1 cellular context compared by ENCODE assay signal in genomic region chr1:212482006-212482351, GRCh38.
TF ChIP-seq lines count a peak whose summit lies in the region.

No MANE protein-coding gene starts in this region.

TF ChIP-seq in IMR-90, 13 proteins besides CTCF, POLR2A, EP300 and RAD21 (continued from another document):
- TF ChIP-seq ELK1 (IDR thresholded peaks at IDR 0.05; ENCODE audit: borderline replicate concordance, low read depth, low read length), result no peak
- no peak for TF ChIP-seq MXI1 (IDR thresholded peaks at IDR 0.05; ENCODE audit: borderline replicate concordance, low read depth, low read length)
- TF ChIP-seq, protein P1, sequence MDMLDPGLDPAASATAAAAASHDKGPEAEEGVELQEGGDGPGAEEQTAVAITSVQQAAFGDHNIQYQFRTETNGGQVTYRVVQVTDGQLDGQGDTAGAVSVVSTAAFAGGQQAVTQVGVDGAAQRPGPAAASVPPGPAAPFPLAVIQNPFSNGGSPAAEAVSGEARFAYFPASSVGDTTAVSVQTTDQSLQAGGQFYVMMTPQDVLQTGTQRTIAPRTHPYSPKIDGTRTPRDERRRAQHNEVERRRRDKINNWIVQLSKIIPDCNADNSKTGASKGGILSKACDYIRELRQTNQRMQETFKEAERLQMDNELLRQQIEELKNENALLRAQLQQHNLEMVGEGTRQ (IDR thresholded peaks at IDR 0.05; ENCODE audit: low read depth, low read length), result no peak
